ENCODE assay signal across 16 cellular contexts in genomic region chr22:50318356-50318697, GRCh38.
"Had no signal": no experiment of that assay in that cellular context is flagged by ENCODE, and none has a peak within 500 bp of the region (broad histone marks: within the 10 kb centered on the region; RNA-seq: fewer than 3 reads in every experiment).

No MANE protein-coding gene starts in this region.

- H3K4me3 Mint-ChIP-seq: central memory CD8-positive, alpha-beta T cell; natural killer cell had no signal

- DNase-seq: activated T-cell treated with anti-CD3 and anti-CD28 coated beads, Interleukin-2, amount 50 U/mL, for 1 hour; amniotic stem cell; body of pancreas; cortex of kidney; effector CD8-positive, alpha-beta T cell; foreskin melanocyte; heart left ventricle; left lung; natural killer cell; nucleus accumbens; right cardiac atrium had no signal

- H3K36me3 ChIP-seq: heart left ventricle, left lung had no signal

- H3K27me3 Mint-ChIP-seq: central memory CD8-positive, alpha-beta T cell had no signal

- ATAC-seq: activated CD4-positive, CD25-positive, alpha-beta regulatory T cell treated with anti-CD3 and anti-CD28 coated beads, Interleukin-2, amount 50 U/mL, for 24 hours; body of pancreas; heart left ventricle; left lung; mucosa of descending colon; natural killer cell; right cardiac atrium had no signal

- H3K9me3 Mint-ChIP-seq: central memory CD8-positive, alpha-beta T cell; natural killer cell had no signal

- H3K4me3 ChIP-seq: body of pancreas, heart left ventricle, left lung, mucosa of descending colon, smooth muscle cell had no signal

- H3K4me1 ChIP-seq: body of pancreas had no signal

- H3K36me3 Mint-ChIP-seq: natural killer cell had no signal

- H3K27ac Mint-ChIP-seq: natural killer cell, progenitor cell of endocrine pancreas had no signal

- H3K4me2 ChIP-seq: smooth muscle cell had no signal

- H3K27me3 ChIP-seq: body of pancreas, heart left ventricle, left lung had no signal

- H3K27ac ChIP-seq: body of pancreas, heart left ventricle, left lung had no signal

- H3K9me3 ChIP-seq: body of pancreas, heart left ventricle, left lung, mucosa of descending colon had no signal
